In the genomic region with DNA sequence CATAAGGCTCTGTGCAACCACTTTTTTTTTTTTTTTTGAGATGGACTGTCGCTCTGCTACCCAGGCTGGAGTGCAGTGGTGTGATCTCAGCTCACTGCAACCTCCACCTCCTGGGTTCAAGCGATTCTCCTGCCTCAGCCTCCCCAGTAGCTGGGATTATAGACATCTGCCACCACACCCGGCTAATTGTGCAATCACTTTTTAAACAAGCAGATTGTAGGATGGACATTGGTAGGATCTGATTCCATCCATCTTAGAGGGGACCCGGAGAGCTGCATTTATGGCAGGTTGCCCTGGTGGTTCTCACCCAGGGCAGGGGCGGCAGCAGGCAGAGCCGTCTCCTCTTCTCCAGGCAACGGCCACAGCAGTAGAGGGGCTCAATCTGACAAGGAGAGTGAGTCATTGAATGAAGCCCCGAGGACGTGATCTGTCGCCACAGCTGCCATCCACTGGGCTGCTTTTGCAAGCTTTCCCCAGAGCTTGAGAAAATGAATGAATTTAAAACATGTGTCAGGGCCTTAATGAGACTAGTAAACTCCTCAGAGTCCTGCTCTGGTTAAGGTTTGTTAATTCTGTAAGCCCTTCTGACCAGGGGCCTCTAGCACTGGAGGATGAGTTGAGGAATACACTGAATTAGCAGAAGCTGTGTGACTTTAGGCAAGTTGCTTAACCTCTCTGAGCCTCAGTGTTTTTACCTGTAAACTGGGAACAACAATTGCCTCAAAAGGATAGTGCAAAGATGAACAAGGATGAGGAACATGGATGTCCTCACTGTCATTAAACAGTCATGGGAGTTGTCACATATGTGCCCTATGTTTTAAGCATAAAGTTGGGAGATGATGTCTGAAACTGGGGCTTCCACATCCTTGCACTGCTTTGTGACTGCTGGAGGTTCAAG, we compare ENCODE assay signal across 2 cellular contexts.
TF ChIP-seq lines count a peak whose summit lies in the region.

No MANE protein-coding gene starts in this region.

TF ChIP-seq in SK-N-SH, 30 proteins besides CTCF, POLR2A, EP300 and RAD21 (continues in another document):
- TF ChIP-seq, protein P1, sequence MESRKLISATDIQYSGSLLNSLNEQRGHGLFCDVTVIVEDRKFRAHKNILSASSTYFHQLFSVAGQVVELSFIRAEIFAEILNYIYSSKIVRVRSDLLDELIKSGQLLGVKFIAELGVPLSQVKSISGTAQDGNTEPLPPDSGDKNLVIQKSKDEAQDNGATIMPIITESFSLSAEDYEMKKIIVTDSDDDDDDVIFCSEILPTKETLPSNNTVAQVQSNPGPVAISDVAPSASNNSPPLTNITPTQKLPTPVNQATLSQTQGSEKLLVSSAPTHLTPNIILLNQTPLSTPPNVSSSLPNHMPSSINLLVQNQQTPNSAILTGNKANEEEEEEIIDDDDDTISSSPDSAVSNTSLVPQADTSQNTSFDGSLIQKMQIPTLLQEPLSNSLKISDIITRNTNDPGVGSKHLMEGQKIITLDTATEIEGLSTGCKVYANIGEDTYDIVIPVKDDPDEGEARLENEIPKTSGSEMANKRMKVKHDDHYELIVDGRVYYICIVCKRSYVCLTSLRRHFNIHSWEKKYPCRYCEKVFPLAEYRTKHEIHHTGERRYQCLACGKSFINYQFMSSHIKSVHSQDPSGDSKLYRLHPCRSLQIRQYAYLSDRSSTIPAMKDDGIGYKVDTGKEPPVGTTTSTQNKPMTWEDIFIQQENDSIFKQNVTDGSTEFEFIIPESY (IDR thresholded peaks at IDR 0.05; ENCODE audit: borderline replicate concordance, low read depth): no peak
- no peak for TF ChIP-seq SIN3A (IDR thresholded peaks at IDR 0.05; ENCODE audit: borderline replicate concordance, low read depth, low read length)
- TF ChIP-seq, protein P2, sequence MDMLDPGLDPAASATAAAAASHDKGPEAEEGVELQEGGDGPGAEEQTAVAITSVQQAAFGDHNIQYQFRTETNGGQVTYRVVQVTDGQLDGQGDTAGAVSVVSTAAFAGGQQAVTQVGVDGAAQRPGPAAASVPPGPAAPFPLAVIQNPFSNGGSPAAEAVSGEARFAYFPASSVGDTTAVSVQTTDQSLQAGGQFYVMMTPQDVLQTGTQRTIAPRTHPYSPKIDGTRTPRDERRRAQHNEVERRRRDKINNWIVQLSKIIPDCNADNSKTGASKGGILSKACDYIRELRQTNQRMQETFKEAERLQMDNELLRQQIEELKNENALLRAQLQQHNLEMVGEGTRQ (IDR thresholded peaks at IDR 0.05; ENCODE audit: borderline replicate concordance, low read depth, low read length): no peak
- no peak for TF ChIP-seq FOSL2 (IDR thresholded peaks at IDR 0.05; ENCODE audit: borderline replicate concordance, low read depth)
- TF ChIP-seq FOXM1 (IDR thresholded peaks at IDR 0.05; ENCODE audit: low read depth): no peak
- TF ChIP-seq, protein P3, sequence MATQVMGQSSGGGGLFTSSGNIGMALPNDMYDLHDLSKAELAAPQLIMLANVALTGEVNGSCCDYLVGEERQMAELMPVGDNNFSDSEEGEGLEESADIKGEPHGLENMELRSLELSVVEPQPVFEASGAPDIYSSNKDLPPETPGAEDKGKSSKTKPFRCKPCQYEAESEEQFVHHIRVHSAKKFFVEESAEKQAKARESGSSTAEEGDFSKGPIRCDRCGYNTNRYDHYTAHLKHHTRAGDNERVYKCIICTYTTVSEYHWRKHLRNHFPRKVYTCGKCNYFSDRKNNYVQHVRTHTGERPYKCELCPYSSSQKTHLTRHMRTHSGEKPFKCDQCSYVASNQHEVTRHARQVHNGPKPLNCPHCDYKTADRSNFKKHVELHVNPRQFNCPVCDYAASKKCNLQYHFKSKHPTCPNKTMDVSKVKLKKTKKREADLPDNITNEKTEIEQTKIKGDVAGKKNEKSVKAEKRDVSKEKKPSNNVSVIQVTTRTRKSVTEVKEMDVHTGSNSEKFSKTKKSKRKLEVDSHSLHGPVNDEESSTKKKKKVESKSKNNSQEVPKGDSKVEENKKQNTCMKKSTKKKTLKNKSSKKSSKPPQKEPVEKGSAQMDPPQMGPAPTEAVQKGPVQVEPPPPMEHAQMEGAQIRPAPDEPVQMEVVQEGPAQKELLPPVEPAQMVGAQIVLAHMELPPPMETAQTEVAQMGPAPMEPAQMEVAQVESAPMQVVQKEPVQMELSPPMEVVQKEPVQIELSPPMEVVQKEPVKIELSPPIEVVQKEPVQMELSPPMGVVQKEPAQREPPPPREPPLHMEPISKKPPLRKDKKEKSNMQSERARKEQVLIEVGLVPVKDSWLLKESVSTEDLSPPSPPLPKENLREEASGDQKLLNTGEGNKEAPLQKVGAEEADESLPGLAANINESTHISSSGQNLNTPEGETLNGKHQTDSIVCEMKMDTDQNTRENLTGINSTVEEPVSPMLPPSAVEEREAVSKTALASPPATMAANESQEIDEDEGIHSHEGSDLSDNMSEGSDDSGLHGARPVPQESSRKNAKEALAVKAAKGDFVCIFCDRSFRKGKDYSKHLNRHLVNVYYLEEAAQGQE (IDR thresholded peaks at IDR 0.05; ENCODE audit: low read depth, low read length): no peak
- TF ChIP-seq, protein P4, sequence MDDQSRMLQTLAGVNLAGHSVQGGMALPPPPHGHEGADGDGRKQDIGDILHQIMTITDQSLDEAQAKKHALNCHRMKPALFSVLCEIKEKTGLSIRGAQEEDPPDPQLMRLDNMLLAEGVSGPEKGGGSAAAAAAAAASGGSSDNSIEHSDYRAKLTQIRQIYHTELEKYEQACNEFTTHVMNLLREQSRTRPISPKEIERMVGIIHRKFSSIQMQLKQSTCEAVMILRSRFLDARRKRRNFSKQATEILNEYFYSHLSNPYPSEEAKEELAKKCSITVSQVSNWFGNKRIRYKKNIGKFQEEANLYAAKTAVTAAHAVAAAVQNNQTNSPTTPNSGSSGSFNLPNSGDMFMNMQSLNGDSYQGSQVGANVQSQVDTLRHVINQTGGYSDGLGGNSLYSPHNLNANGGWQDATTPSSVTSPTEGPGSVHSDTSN (IDR thresholded peaks at IDR 0.05): no peak
- TF ChIP-seq TAF1 (IDR thresholded peaks at IDR 0.05; ENCODE audit: borderline replicate concordance, low read depth, low read length): no peak
- TF ChIP-seq RCOR1 (IDR thresholded peaks at IDR 0.05; ENCODE audit: low read length): no peak
- TF ChIP-seq TCF12 (IDR thresholded peaks at IDR 0.05): no peak
- TF ChIP-seq RFX5 (IDR thresholded peaks at IDR 0.05; ENCODE audit: low read length): no peak
- TF ChIP-seq TEAD4 (IDR thresholded peaks at IDR 0.05; ENCODE audit: borderline replicate concordance, insufficient read depth): no peak
- TF ChIP-seq POLR2AphosphoS5 (IDR thresholded peaks at IDR 0.05; ENCODE audit: low read depth, low read length): no peak
- TF ChIP-seq, protein P5, sequence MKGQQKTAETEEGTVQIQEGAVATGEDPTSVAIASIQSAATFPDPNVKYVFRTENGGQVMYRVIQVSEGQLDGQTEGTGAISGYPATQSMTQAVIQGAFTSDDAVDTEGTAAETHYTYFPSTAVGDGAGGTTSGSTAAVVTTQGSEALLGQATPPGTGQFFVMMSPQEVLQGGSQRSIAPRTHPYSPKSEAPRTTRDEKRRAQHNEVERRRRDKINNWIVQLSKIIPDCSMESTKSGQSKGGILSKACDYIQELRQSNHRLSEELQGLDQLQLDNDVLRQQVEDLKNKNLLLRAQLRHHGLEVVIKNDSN (IDR thresholded peaks at IDR 0.05; ENCODE audit: borderline replicate concordance, low read depth): no peak
- TF ChIP-seq, protein P6, sequence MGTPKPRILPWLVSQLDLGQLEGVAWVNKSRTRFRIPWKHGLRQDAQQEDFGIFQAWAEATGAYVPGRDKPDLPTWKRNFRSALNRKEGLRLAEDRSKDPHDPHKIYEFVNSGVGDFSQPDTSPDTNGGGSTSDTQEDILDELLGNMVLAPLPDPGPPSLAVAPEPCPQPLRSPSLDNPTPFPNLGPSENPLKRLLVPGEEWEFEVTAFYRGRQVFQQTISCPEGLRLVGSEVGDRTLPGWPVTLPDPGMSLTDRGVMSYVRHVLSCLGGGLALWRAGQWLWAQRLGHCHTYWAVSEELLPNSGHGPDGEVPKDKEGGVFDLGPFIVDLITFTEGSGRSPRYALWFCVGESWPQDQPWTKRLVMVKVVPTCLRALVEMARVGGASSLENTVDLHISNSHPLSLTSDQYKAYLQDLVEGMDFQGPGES (IDR thresholded peaks at IDR 0.05; ENCODE audit: low read depth, low read length): no peak

TF ChIP-seq in SK-N-SH treated with all-trans-retinoic acid at 6 μM for 48 hours, 23 proteins besides CTCF, POLR2A, EP300 and RAD21 (continued from another document):
- TF ChIP-seq, protein P7, sequence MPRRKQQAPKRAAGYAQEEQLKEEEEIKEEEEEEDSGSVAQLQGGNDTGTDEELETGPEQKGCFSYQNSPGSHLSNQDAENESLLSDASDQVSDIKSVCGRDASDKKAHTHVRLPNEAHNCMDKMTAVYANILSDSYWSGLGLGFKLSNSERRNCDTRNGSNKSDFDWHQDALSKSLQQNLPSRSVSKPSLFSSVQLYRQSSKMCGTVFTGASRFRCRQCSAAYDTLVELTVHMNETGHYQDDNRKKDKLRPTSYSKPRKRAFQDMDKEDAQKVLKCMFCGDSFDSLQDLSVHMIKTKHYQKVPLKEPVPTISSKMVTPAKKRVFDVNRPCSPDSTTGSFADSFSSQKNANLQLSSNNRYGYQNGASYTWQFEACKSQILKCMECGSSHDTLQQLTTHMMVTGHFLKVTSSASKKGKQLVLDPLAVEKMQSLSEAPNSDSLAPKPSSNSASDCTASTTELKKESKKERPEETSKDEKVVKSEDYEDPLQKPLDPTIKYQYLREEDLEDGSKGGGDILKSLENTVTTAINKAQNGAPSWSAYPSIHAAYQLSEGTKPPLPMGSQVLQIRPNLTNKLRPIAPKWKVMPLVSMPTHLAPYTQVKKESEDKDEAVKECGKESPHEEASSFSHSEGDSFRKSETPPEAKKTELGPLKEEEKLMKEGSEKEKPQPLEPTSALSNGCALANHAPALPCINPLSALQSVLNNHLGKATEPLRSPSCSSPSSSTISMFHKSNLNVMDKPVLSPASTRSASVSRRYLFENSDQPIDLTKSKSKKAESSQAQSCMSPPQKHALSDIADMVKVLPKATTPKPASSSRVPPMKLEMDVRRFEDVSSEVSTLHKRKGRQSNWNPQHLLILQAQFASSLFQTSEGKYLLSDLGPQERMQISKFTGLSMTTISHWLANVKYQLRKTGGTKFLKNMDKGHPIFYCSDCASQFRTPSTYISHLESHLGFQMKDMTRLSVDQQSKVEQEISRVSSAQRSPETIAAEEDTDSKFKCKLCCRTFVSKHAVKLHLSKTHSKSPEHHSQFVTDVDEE (CRISPR knock-in tag; IDR thresholded peaks at IDR 0.05): no peak
- no peak for TF ChIP-seq TCF4 (CRISPR knock-in tag; IDR thresholded peaks at IDR 0.05; ENCODE audit: borderline replicate concordance)
- TF ChIP-seq SNAI2 (CRISPR knock-in tag; IDR thresholded peaks at IDR 0.05): no peak
- TF ChIP-seq ARNTL (CRISPR knock-in tag; IDR thresholded peaks at IDR 0.05; ENCODE audit: borderline replicate concordance, low read depth): no peak
